ENCODE assay signal across 19 cellular contexts in genomic region chr17:1676401-1676800, GRCh38.
"Had no signal": no experiment of that assay in that cellular context is flagged by ENCODE, and none has a peak within 500 bp of the region (broad histone marks: within the 10 kb centered on the region; RNA-seq: fewer than 3 reads in every experiment).

No MANE protein-coding gene starts in this region.

- H3K9me3 ChIP-seq: lower lobe of right lung, psoas muscle, sigmoid colon, stomach, thyroid gland, vagina had no signal

- H3K9me3 Mint-ChIP-seq: effector memory CD8-positive, alpha-beta T cell; memory B cell; natural killer cell; stimulated activated effector memory CD8-positive, alpha-beta T cell treated with anti-CD3 and anti-CD28 coated beads, Interleukin-12 subunit alpha, Interleukin-12 subunit beta, amount 100 ng/mL, for 72 hours had no signal

- ATAC-seq: effector memory CD8-positive, alpha-beta T cell; left ventricle myocardium superior; psoas muscle; right cardiac atrium; stimulated activated effector memory CD8-positive, alpha-beta T cell treated with anti-CD3 and anti-CD28 coated beads, Interleukin-12 subunit alpha, Interleukin-12 subunit beta, amount 100 ng/mL, for 72 hours had no signal

- H3K27me3 Mint-ChIP-seq: effector memory CD8-positive, alpha-beta T cell; memory B cell had no signal

- H3K4me3 Mint-ChIP-seq: effector memory CD8-positive, alpha-beta T cell; memory B cell; natural killer cell; stimulated activated effector memory CD8-positive, alpha-beta T cell treated with anti-CD3 and anti-CD28 coated beads, Interleukin-12 subunit alpha, Interleukin-12 subunit beta, amount 100 ng/mL, for 72 hours had no signal

- DNase-seq: cortex of kidney; effector memory CD8-positive, alpha-beta T cell; head of caudate nucleus; left ventricle myocardium superior; lower lobe of right lung; natural killer cell; nucleus accumbens; right cardiac atrium; sigmoid colon; stimulated activated CD4-positive, alpha-beta T cell treated with anti-CD3 and anti-CD28 coated beads, Interleukin-2, amount 100 ng/mL, for 24 hours; stimulated activated CD4-positive, alpha-beta T cell treated with anti-CD3 and anti-CD28 coated beads, Interleukin-4, amount 100 ng/mL, for 24 hours; stimulated activated naive CD4-positive, alpha-beta T cell treated with Interleukin-2 at 50 U/mL for 16 hours; stomach; thyroid gland; trophoblast cell had no signal

- H3K27ac Mint-ChIP-seq: memory B cell; natural killer cell; stimulated activated effector memory CD8-positive, alpha-beta T cell treated with anti-CD3 and anti-CD28 coated beads, Interleukin-12 subunit alpha, Interleukin-12 subunit beta, amount 100 ng/mL, for 72 hours had no signal
